2 cellular contexts compared by ENCODE assay signal in genomic region chr6:47137073-47137472, GRCh38.
A peak's percentile ranks its signal among the peaks of the same experiment; 100 is the strongest.
TF ChIP-seq lines count a peak whose summit lies in the region.

No MANE protein-coding gene starts in this region.

TF ChIP-seq in GM23338, 12 proteins besides CTCF, POLR2A, EP300 and RAD21 (continued from another document):
- TF ChIP-seq ETS1 (IDR thresholded peaks at IDR 0.05) (no peak), ZNF114 (CRISPR knock-in tag; IDR thresholded peaks at IDR 0.05) (no peak), REST (IDR thresholded peaks at IDR 0.05; ENCODE audit: unreplicated experiment) (no peak), ZNF462 (CRISPR knock-in tag; IDR thresholded peaks at IDR 0.05) (no peak), EZH2phosphoT487 (IDR thresholded peaks at IDR 0.05; ENCODE audit: unreplicated experiment) (no peak), STAT1 (IDR thresholded peaks at IDR 0.05; ENCODE audit: unreplicated experiment) (no peak), CREB1 (CRISPR knock-in tag; IDR thresholded peaks at IDR 0.05; ENCODE audit: low read depth) (no peak), POLR2AphosphoS5 (IDR thresholded peaks at IDR 0.05; ENCODE audit: low read depth) (no peak)

TF ChIP-seq in HepG2, 621 proteins besides CTCF, POLR2A, EP300 and RAD21 (continued from another document and continues in another):
- TF ChIP-seq GRHL1 (CRISPR knock-in tag; conservative IDR thresholded peaks at IDR 0.05) = no peak
- peak; percentile 68 for TF ChIP-seq FOXA3 (CRISPR knock-in tag; IDR thresholded peaks at IDR 0.05)
- TF ChIP-seq KIAA2018 (CRISPR knock-in tag; IDR thresholded peaks at IDR 0.05; ENCODE audit: borderline replicate concordance) = no peak
- peak; percentile 69; the same call in 1 of the 2 replicates for TF ChIP-seq NCOR1 (IDR thresholded peaks at IDR 0.05; ENCODE audit: borderline replicate concordance, low read length)
- peak; percentile 61; the same call in 1 of the 2 replicates for TF ChIP-seq ZGPAT (CRISPR knock-in tag; IDR thresholded peaks at IDR 0.05)
- no peak for TF ChIP-seq ZNF496 (CRISPR knock-in tag; IDR thresholded peaks at IDR 0.05; ENCODE audit: insufficient replicate concordance)
- peak; percentile 62; the same call in 1 of the 2 replicates for TF ChIP-seq ISL2 (CRISPR knock-in tag; IDR thresholded peaks at IDR 0.05)
- TF ChIP-seq SOX5 (CRISPR knock-in tag; IDR thresholded peaks at IDR 0.05; ENCODE audit: borderline replicate concordance) = peak; percentile 80; the same call in 1 of the 2 replicates
- peak; percentile 97 for TF ChIP-seq ARID5B (CRISPR knock-in tag; IDR thresholded peaks at IDR 0.05)
- TF ChIP-seq RARA (CRISPR knock-in tag; IDR thresholded peaks at IDR 0.05) = peak; percentile 57
- no peak for TF ChIP-seq CREB1 (IDR thresholded peaks at IDR 0.05)
- TF ChIP-seq CREB1 (CRISPR knock-in tag; IDR thresholded peaks at IDR 0.05) = peak; percentile 47; the same call in 1 of the 2 replicates
- TF ChIP-seq THAP11 (CRISPR knock-in tag; IDR thresholded peaks at IDR 0.05) = peak; percentile 57
- TF ChIP-seq ZBTB25 (CRISPR knock-in tag; IDR thresholded peaks at IDR 0.05) = peak; percentile 80
- no peak for TF ChIP-seq U2AF1 (optimal IDR thresholded peaks at IDR 0.05; ENCODE audit: low read depth, low read length)
- 0 out of 2 replicates have a peak, but pooled peaks have one; percentile 24 for TF ChIP-seq GATAD1 (CRISPR knock-in tag; IDR thresholded peaks at IDR 0.05)
- TF ChIP-seq BCL3 (CRISPR knock-in tag; IDR thresholded peaks at IDR 0.05) = no peak
- peak; percentile 90; the same call in 1 of the 2 replicates for TF ChIP-seq HMG20A (CRISPR knock-in tag; IDR thresholded peaks at IDR 0.05; ENCODE audit: borderline replicate concordance)
- 0 out of 2 replicates have a peak, but pooled peaks have one; percentile 52 for TF ChIP-seq FOXK1 (CRISPR knock-in tag; IDR thresholded peaks at IDR 0.05; ENCODE audit: borderline replicate concordance, low read depth)
- peak; percentile 67; the same call in 1 of the 2 replicates for TF ChIP-seq ETV5 (CRISPR knock-in tag; IDR thresholded peaks at IDR 0.05; ENCODE audit: borderline replicate concordance)
- TF ChIP-seq ZKSCAN8 (CRISPR knock-in tag; IDR thresholded peaks at IDR 0.05; ENCODE audit: borderline replicate concordance) = peak; percentile 43; the same call in 1 of the 2 replicates
- TF ChIP-seq GLMP (CRISPR knock-in tag; IDR thresholded peaks at IDR 0.05; ENCODE audit: borderline replicate concordance) = no peak
- TF ChIP-seq HDAC1 (CRISPR knock-in tag; IDR thresholded peaks at IDR 0.05) = peak; percentile 47; the same call in 1 of the 2 replicates
- no peak for TF ChIP-seq ZNF549 (CRISPR knock-in tag; IDR thresholded peaks at IDR 0.05)
- TF ChIP-seq PAXIP1 (CRISPR knock-in tag; conservative IDR thresholded peaks at IDR 0.05) = peak; percentile 66
- TF ChIP-seq SIX4 (CRISPR knock-in tag; IDR thresholded peaks at IDR 0.05) = no peak
- no peak for TF ChIP-seq RAD51 (IDR thresholded peaks at IDR 0.05; ENCODE audit: borderline replicate concordance)
- peak; percentile 67; the same call in 1 of the 2 replicates for TF ChIP-seq NFKBIZ (CRISPR knock-in tag; IDR thresholded peaks at IDR 0.05)
- peak; percentile 95 for TF ChIP-seq HNF4A (CRISPR knock-in tag; IDR thresholded peaks at IDR 0.05)
